ENCODE assay signal across 8 cellular contexts in the genomic region with DNA sequence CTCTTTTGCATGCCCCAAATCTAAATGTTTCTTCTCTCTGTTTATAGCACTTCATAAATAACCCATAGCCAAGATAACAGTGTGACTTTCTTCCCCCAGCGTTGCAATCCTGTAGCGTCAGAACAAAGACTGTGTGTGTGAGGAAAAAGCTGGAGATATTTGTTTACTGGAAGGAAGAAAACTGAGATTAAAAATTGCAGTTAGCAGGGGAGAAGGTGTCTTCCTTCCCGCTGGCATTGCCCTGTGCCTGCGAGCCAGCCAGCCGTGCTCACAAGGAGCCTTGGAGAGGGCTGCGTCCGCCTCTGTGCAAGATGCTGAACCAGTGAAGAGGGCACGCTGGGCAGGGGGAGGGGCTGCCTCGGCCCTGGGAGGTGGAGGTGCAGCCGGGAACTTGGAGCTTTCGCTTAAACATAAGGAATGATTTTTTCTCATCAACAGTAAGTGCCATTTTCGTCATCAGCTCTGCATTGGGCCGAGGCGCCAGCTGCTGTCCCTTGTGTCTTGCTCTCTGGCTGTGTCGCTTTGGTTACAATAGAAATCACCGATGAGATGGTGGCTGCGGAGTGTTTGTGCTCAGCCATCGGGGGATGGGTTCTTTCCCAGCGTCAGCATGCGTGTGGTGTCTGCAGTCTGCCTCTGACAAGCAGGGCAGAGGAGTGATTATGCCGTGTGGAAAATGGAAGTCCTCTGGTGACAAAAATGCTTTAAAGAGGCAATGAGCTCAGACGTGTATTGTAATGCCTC.
DNase-seq lines count a peak whose midpoint lies in the region; ATAC-seq and TF ChIP-seq lines count a peak whose summit lies in the region.

No MANE protein-coding gene starts in this region.

- H3K36me3 Mint-ChIP-seq in activated B cell treated with CpG ODN at 0.5 μM for 24 hours (ENCODE audit: low read depth), result peaks cover 8% of the 10 kb centered on the region

- POLR2A ChIA-PET in activated B cell treated with CpG ODN at 0.5 μM for 24 hours (lab: Charles Lee), result interaction anchor here (0.6 to 4.6 kb wide), 10 partner anchors 13 to 307 kb away, joined by 3 to 70 read pairs (median 4); partner anchors contain the start of genes ESR2, ZBTB1 and ZBTB25

- peaks cover 59% of the 10 kb centered on the region for H3K4me1 Mint-ChIP-seq in activated B cell treated with CpG ODN at 0.5 μM for 24 hours

- ATAC-seq in HG03469 (IDR thresholded peaks at IDR 0.05; ENCODE audit: unreplicated experiment), result peak; percentile 54
- peak; percentile 81 for ATAC-seq in activated B cell treated with CpG ODN at 0.5 μM for 24 hours (ENCODE audit: low read depth)
- ATAC-seq in Right ventricle myocardium superior (ENCODE audit: poor library complexity), result peak; percentile 76
- ATAC-seq in omental fat pad (ENCODE audit: low FRiP score), result peak; percentile 70

- no peak for TF ChIP-seq CTCF in activated B cell treated with CpG ODN at 0.5 μM for 24 hours (IDR thresholded peaks at IDR 0.05)
- no peak for TF ChIP-seq CTCF in omental fat pad (IDR thresholded peaks at IDR 0.05)
- no peak for TF ChIP-seq CTCF in GM13976 (IDR thresholded peaks at IDR 0.05; ENCODE audit: borderline replicate concordance, control extremely low read depth, extremely low read depth, insufficient read depth, missing control alignments)

- H3K4me3 Mint-ChIP-seq in activated B cell treated with CpG ODN at 0.5 μM for 24 hours, result peak overlapping the region; percentile 83

- intact Hi-C loops in activated B cell treated with CpG ODN at 0.5 μM for 24 hours (cut with micrococcal nuclease), result loop anchor here (1.0 to 5.0 kb wide), 3 partner anchors 12 to 97 kb away; partner anchors contain the start of gene ESR2
- intact Hi-C loops in Right ventricle myocardium superior (cut with DNase I), result no loop called here

- H3K27me3 Mint-ChIP-seq in activated B cell treated with CpG ODN at 0.5 μM for 24 hours, result no peaks in the 10 kb centered on the region

- CTCF ChIA-PET in activated B cell treated with CpG ODN at 0.5 μM for 24 hours (lab: Charles Lee), result interaction anchor here (0.6 to 2.0 kb wide), 3 partner anchors 39 to 98 kb away, joined by 3 to 7 read pairs (median 3); partner anchors contain the start of gene ESR2

- peak overlapping the region; percentile 87 for H3K27ac Mint-ChIP-seq in activated B cell treated with CpG ODN at 0.5 μM for 24 hours

- in situ Hi-C loops in GM13976 (cut with MboI; ENCODE audit: low sequenced_read_pairs, unreplicated experiment), result no loop called here

- no peaks in the 10 kb centered on the region for H3K9me3 Mint-ChIP-seq in activated B cell treated with CpG ODN at 0.5 μM for 24 hours

- DNase-seq in DMS 273 (lab: John Stamatoyannopoulos, UW; ENCODE audit: unreplicated experiment) (peak; percentile 64), DMS 273 treated with DMSO at 0.1 percent for 48 hours (lab: John Stamatoyannopoulos, UW) (no peak), activated B cell treated with CpG ODN at 0.5 μM for 24 hours (peak; percentile 46), Right ventricle myocardium superior (peak; percentile 70), omental fat pad (ENCODE audit: low spot score) (no peak), mucosa of gallbladder (ENCODE audit: low spot score) (no peak), GM13976 (ENCODE audit: low spot score) (no peak)

Comparison
In these comparisons a context has a peak if more than half of its experiments do, and no peak if none do; other contexts are left out.
1. DNase-seq: peak in DMS 273 (single experiment), activated B cell treated with CpG ODN at 0.5 μM for 24 hours (single experiment) and Right ventricle myocardium superior (single experiment); none in DMS 273 treated with DMSO at 0.1 percent for 48 hours (single experiment), omental fat pad (single experiment), mucosa of gallbladder (single experiment) and GM13976 (single experiment).
2. Peak in every context shown above with its lines, with median percentiles within 50 percentile points of each other: ATAC-seq.